ENCODE assay signal across 7 cellular contexts in genomic region chr19:947707-948533, GRCh38. TPM values are rescaled to one million over a fixed set of nuclear protein-coding genes. Genes with fewer than 3 reads are reported as not detected.
A peak's percentile ranks its signal among the peaks of the same experiment; 100 is the strongest.
DNase-seq lines count a peak whose midpoint lies in the region; ATAC-seq, FAIRE-seq and TF ChIP-seq lines count a peak whose summit lies in the region.

No MANE protein-coding gene starts in this region.

- TF ChIP-seq CTCF in GM12878 (IDR thresholded peaks at IDR 0.05 in 2 of 3, conservative IDR thresholded peaks at IDR 0.05 in 1 of 3; ENCODE audit: control insufficient read depth in 2 of 3, extremely low read depth in 1 of 3, insufficient read depth in 1 of 3, low read depth in 3 of 3, low read length in 3 of 3) (no peak), tibial nerve (IDR thresholded peaks at IDR 0.05) (no peak)

- no peaks in the 10 kb centered on the region for H3K27me3 ChIP-seq in GM12878 (replicated peaks in 1 of 2; ENCODE audit: control insufficient read depth in 2 of 2, insufficient read depth in 2 of 2, low read length in 1 of 2)
- no peaks in the 10 kb centered on the region for H3K27me3 ChIP-seq in tibial nerve

- RAD21 ChIA-PET in GM12878 (lab: Charles Lee; ENCODE audit: unreplicated experiment), result interaction anchor here (0.9 to 1.9 kb wide), 8 partner anchors 14 to 91 kb away, joined by 3 to 9 read pairs (median 6); partner anchors contain the start of genes ABCA7 and WDR18

- peaks cover 47% of the 10 kb centered on the region for H3K79me2 ChIP-seq in GM12878 (ENCODE audit: control insufficient read depth, insufficient read depth, low read length)

- H3K4me2 ChIP-seq in GM12878 (ENCODE audit: control insufficient read depth, insufficient read depth), result peak overlapping the region; percentile 99

- 0 out of 2 replicates have a peak, but pooled peaks have one; percentile 17 for TF ChIP-seq RAD21 in GM12878 (IDR thresholded peaks at IDR 0.05; ENCODE audit: insufficient read depth, low read depth, low read length)

- DNase-seq in GM12878 (ENCODE audit: low read depth, low spot score), result peak; percentile 92
- peak; percentile 37 to 43 for DNase-seq in tibial nerve (ENCODE audit: low spot score in 2 of 2)
- DNase-seq in NCI-H2081 (lab: John Stamatoyannopoulos, UW), result no peak
- DNase-seq in HPDE6-E6E7 (ENCODE audit: extremely low spot score), result no peak
- no peak for DNase-seq in OCI-M2 (lab: John Stamatoyannopoulos, UW; ENCODE audit: unreplicated experiment)

- no peak overlapping the region for H2AFZ ChIP-seq in GM12878 (ENCODE audit: control insufficient read depth, low read depth, low read length)

- H3K4me3 ChIP-seq in GM12878, result peak overlapping the region; percentile 54; the same call in 1 of the 2 replicates
- H3K4me3 ChIP-seq in tibial nerve, result no peak overlapping the region

- H3K27ac ChIP-seq in GM12878 (ENCODE audit: control insufficient read depth, insufficient read depth), result peak overlapping the region; percentile 99
- H3K27ac ChIP-seq in tibial nerve, result peak overlapping the region in 1 of 4 donors; percentile 8

- H3K9me3 ChIP-seq in GM12878 (replicated peaks; ENCODE audit: control insufficient read depth, insufficient read depth, low read length), result no peaks in the 10 kb centered on the region
- no peaks in the 10 kb centered on the region for H3K9me3 ChIP-seq in tibial nerve

- H3K4me1 ChIP-seq in GM12878 (ENCODE audit: control insufficient read depth, insufficient read depth, low read length) (peaks cover 55% of the 10 kb centered on the region), tibial nerve (peaks cover 0 to 21% (median 10%) of the 10 kb centered on the region in 4 donors)

- no peaks in the 10 kb centered on the region for H4K20me1 ChIP-seq in GM12878 (ENCODE audit: control insufficient read depth, insufficient read depth)

- POLR2A ChIA-PET in GM12878 (lab: Charles Lee), result interaction anchor here (0.6 to 1.8 kb wide), 7 partner anchors 15 to 129 kb away, joined by 3 to 7 read pairs (median 4); partner anchors contain the start of gene WDR18

- intact Hi-C loops in GM12878 (cut with micrococcal nuclease; ENCODE audit: unreplicated experiment), result loop anchor here (1.0 kb wide), 1 partner anchor 23 kb away; no protein-coding TSS in a partner anchor

- peaks cover under 1 to 9% of the 10 kb centered on the region in 2 experiments; a peak in 3 of 4 replicates for H3K36me3 ChIP-seq in GM12878 (ENCODE audit: control insufficient read depth in 2 of 2, insufficient read depth in 2 of 2, low read length in 1 of 2)
- H3K36me3 ChIP-seq in tibial nerve, result no peaks in the 10 kb centered on the region

- TF ChIP-seq EP300 in GM12878 (IDR thresholded peaks at IDR 0.05; ENCODE audit: borderline replicate concordance in 1 of 2, control insufficient read depth in 1 of 2, low read depth in 2 of 2, low read length in 2 of 2) (peak; percentile 87 to 93), tibial nerve (IDR thresholded peaks at IDR 0.05) (peak; percentile 59 to 64)

- TSS peak; percentile 24 for BruUV-seq in GM12878 (replicated peaks; lab: Mats Ljungman, UMichigan)

- in situ Hi-C loops in GM12878 (cut with MboI), result no loop called here

- SMC1A ChIA-PET in GM12878 (lab: Charles Lee; ENCODE audit: uncharacterized antibody, unreplicated experiment), result interaction anchor here (0.8 to 2.7 kb wide), 4 partner anchors 25 to 36 kb away, joined by 4 to 13 read pairs (median 5); partner anchors contain the start of gene WDR18

- peak overlapping the region; percentile 88 for H3K9ac ChIP-seq in GM12878 (ENCODE audit: control insufficient read depth, insufficient read depth, low read length)

- FAIRE-seq in GM12878 (lab: Jason Lieb, UNC), result peak; percentile 91

- WGBS in GM12878 (ENCODE audit: insufficient coverage, insufficient replicate concordance, low lambda C conversion rate, missing lambda C conversion rate), result under 1% methylated on average over 46 of the region's 46 CpGs
- 71 to 77% methylated on average over 25 to 46 of the region's 46 CpGs for WGBS in tibial nerve, 2 donors

- ATAC-seq in GM19395 (IDR thresholded peaks at IDR 0.05; ENCODE audit: unreplicated experiment) (peak; percentile 62), HG03135 (IDR thresholded peaks at IDR 0.05; ENCODE audit: unreplicated experiment) (peak; percentile 65), GM12878 (peak; percentile 83)

- TF ChIP-seq POLR2A in GM12878 (IDR thresholded peaks at IDR 0.05; ENCODE audit: low read depth, low read length), result 0 out of 2 replicates have a peak, but pooled peaks have one; percentile 31
- peak in 1 of 2 donors; percentile 10 for TF ChIP-seq POLR2A in tibial nerve (IDR thresholded peaks at IDR 0.05)

- CTCF ChIA-PET in GM12878 (lab: Yijun Ruan, JAX), result interaction anchor here (0.7 to 3.0 kb wide), 6 partner anchors 19 to 296 kb away, joined by 3 to 18 read pairs (median 4); partner anchors contain the start of gene WDR18

RNA-seq across cellular contexts. Expression of gene ARID3A, which starts 22.1 kb away (rescaled TPM):
- total RNA-seq in GM12878 (2013; cell fraction: nucleolus; rRNA removed), result 148 and 152 TPM in 2 replicates
- total RNA-seq in GM12878 (2014; rRNA removed), result 30.2 and 34.2 TPM in 2 replicates
- total RNA-seq in GM12878 (2014; rRNA removed; fragmentation: Illumina TruSeq; extraction: Trizol), result 18.3 and 23.6 TPM in 2 replicates
- total RNA-seq in GM12878 (2021), result 68.3 and 70.0 TPM in 2 replicates
- 10.8 TPM for polyA plus RNA-seq in GM12878 (2011; ENCODE audit: low read depth)
- polyA plus RNA-seq in GM12878 (2011; rRNA removed), result 6.5 and 17.1 TPM in 2 replicates
- polyA plus RNA-seq in GM12878 (2011; cell fraction: cytosol; rRNA removed), result 22.9 and 33.7 TPM in 2 replicates
- 52.3 and 76.3 TPM in 2 replicates for polyA plus RNA-seq in GM12878 (2011; cell fraction: nucleus; rRNA removed)
- polyA plus RNA-seq in GM12878 (2012), result 33.7 and 35.9 TPM in 2 replicates
- 5.7 and 16.3 TPM in 2 replicates for polyA plus RNA-seq in GM12878 (2014; fragmentation: Illumina TruSeq; extraction: Trizol)
- 1 to 10 TPM in 1 of 2 experiments, under 1 TPM in 1; 0.76 to 1.6 TPM for polyA plus RNA-seq in GM12878 (2014; fragmentation: Nextera tagmentation; extraction: Ambion mirVana)
- polyA plus RNA-seq in GM12878 (2014; rRNA removed), result 37.0 and 45.1 TPM in 2 replicates
- polyA plus RNA-seq in GM12878 (2016; fragmentation: Nextera tagmentation; extraction: Ambion mirVana), result 1 to 10 TPM; 8.9 to 9.6 TPM
- 42.1 and 69.0 TPM in 2 replicates for polyA minus RNA-seq in GM12878 (2011; rRNA and poly(A)+ RNA removed)
- 48.9 and 50.8 TPM in 2 replicates for polyA minus RNA-seq in GM12878 (2011; cell fraction: cytosol; rRNA and poly(A)+ RNA removed)
- 33.1 and 53.2 TPM in 2 replicates for polyA minus RNA-seq in GM12878 (2011; cell fraction: nucleus; rRNA and poly(A)+ RNA removed)
- total RNA-seq in tibial nerve, result 10 to 100 TPM in 3 of 4 donors, 1 to 10 TPM in 1; 8.1 to 15.3 (median 12.5) TPM

RNA-seq across cellular contexts. Expression of gene KISS1R, which starts 30.8 kb away (rescaled TPM):
- total RNA-seq in GM12878 (2013; cell fraction: nucleolus; rRNA removed), result 16.9 and 18.1 TPM in 2 replicates
- 0.60 and 2.7 TPM in 2 replicates for total RNA-seq in GM12878 (2014; rRNA removed)
- not detected in 2 replicates for total RNA-seq in GM12878 (2014; rRNA removed; fragmentation: Illumina TruSeq; extraction: Trizol)
- total RNA-seq in GM12878 (2021), result 1.8 TPM in 2 replicates
- polyA plus RNA-seq in GM12878 (2011; ENCODE audit: low read depth), result 0.30 TPM
- 1.6 and 2.8 TPM in 2 replicates for polyA plus RNA-seq in GM12878 (2011; rRNA removed)
- polyA plus RNA-seq in GM12878 (2011; cell fraction: cytosol; rRNA removed), result 2.7 and 4.7 TPM in 2 replicates
- 19.3 and 20.1 TPM in 2 replicates for polyA plus RNA-seq in GM12878 (2011; cell fraction: nucleus; rRNA removed)
- 1.9 and 2.3 TPM in 2 replicates for polyA plus RNA-seq in GM12878 (2012)
- not detected in 2 replicates for polyA plus RNA-seq in GM12878 (2014; fragmentation: Illumina TruSeq; extraction: Trizol)
- polyA plus RNA-seq in GM12878 (2014; fragmentation: Nextera tagmentation; extraction: Ambion mirVana), result under 1 TPM in 1 of 2 experiments, not detected in 1; 0.13 TPM
- 0.83 and 2.1 TPM in 2 replicates for polyA plus RNA-seq in GM12878 (2014; rRNA removed)
- polyA plus RNA-seq in GM12878 (2016; fragmentation: Nextera tagmentation; extraction: Ambion mirVana), result 1 to 10 TPM in 1 of 2 experiments, under 1 TPM in 1; 0.14 to 1.4 TPM
- 0.29 and 1.3 TPM in 2 replicates for polyA minus RNA-seq in GM12878 (2011; rRNA and poly(A)+ RNA removed)
- 1.9 and 2.8 TPM in 2 replicates for polyA minus RNA-seq in GM12878 (2011; cell fraction: cytosol; rRNA and poly(A)+ RNA removed)
- 1.7 and 3.2 TPM in 2 replicates for polyA minus RNA-seq in GM12878 (2011; cell fraction: nucleus; rRNA and poly(A)+ RNA removed)
- total RNA-seq in tibial nerve, result not detected

RNA-seq across cellular contexts. Expression of gene R3HDM4, which starts 34.9 kb away (rescaled TPM):
- 17.9 and 20.1 TPM in 2 replicates for total RNA-seq in GM12878 (2013; cell fraction: nucleolus; rRNA removed)
- total RNA-seq in GM12878 (2014; rRNA removed), result 24.3 and 28.1 TPM in 2 replicates
- total RNA-seq in GM12878 (2014; rRNA removed; fragmentation: Illumina TruSeq; extraction: Trizol), result 18.2 and 19.6 TPM in 2 replicates
- 51.6 and 54.5 TPM in 2 replicates for total RNA-seq in GM12878 (2021)
- 14.1 TPM for polyA plus RNA-seq in GM12878 (2011; ENCODE audit: low read depth)
- polyA plus RNA-seq in GM12878 (2011; rRNA removed), result 12.1 and 26.1 TPM in 2 replicates
- 43.8 and 54.5 TPM in 2 replicates for polyA plus RNA-seq in GM12878 (2011; cell fraction: cytosol; rRNA removed)
- 41.0 and 44.6 TPM in 2 replicates for polyA plus RNA-seq in GM12878 (2011; cell fraction: nucleus; rRNA removed)
- polyA plus RNA-seq in GM12878 (2012), result 39.6 and 50.1 TPM in 2 replicates
- 16.4 and 27.2 TPM in 2 replicates for polyA plus RNA-seq in GM12878 (2014; fragmentation: Illumina TruSeq; extraction: Trizol)
- 1 to 10 TPM; 1.3 to 4.2 TPM for polyA plus RNA-seq in GM12878 (2014; fragmentation: Nextera tagmentation; extraction: Ambion mirVana)
- 65.8 and 78.8 TPM in 2 replicates for polyA plus RNA-seq in GM12878 (2014; rRNA removed)
- 10 to 100 TPM; 36.0 to 44.0 TPM for polyA plus RNA-seq in GM12878 (2016; fragmentation: Nextera tagmentation; extraction: Ambion mirVana)
- 8.9 and 20.7 TPM in 2 replicates for polyA minus RNA-seq in GM12878 (2011; rRNA and poly(A)+ RNA removed)
- 11.9 and 12.1 TPM in 2 replicates for polyA minus RNA-seq in GM12878 (2011; cell fraction: cytosol; rRNA and poly(A)+ RNA removed)
- polyA minus RNA-seq in GM12878 (2011; cell fraction: nucleus; rRNA and poly(A)+ RNA removed), result 4.8 and 6.7 TPM in 2 replicates
- total RNA-seq in tibial nerve, result 10 to 100 TPM; 30.2 to 47.7 (median 37.6) TPM

RNA-seq across cellular contexts. Expression of gene WDR18, which starts 36.2 kb away (rescaled TPM):
- total RNA-seq in GM12878 (2013; cell fraction: nucleolus; rRNA removed), result 32.4 and 34.2 TPM in 2 replicates
- total RNA-seq in GM12878 (2014; rRNA removed) (85.0 and 97.5 TPM in 2 replicates), GM12878 (2014; rRNA removed; fragmentation: Illumina TruSeq; extraction: Trizol) (13.6 and 16.5 TPM in 2 replicates), GM12878 (2021) (92.1 and 97.3 TPM in 2 replicates), tibial nerve (10 to 100 TPM; 23.3 to 90.6 (median 52.8) TPM)
- polyA plus RNA-seq in GM12878 (2011; ENCODE audit: low read depth), result 15.8 TPM
- polyA plus RNA-seq in GM12878 (2011; rRNA removed) (7.5 and 27.3 TPM in 2 replicates), GM12878 (2014; fragmentation: Illumina TruSeq; extraction: Trizol) (4.5 and 8.8 TPM in 2 replicates), GM12878 (2014; fragmentation: Nextera tagmentation; extraction: Ambion mirVana) (1 to 10 TPM; 3.0 to 3.3 TPM), GM12878 (2014; rRNA removed) (106 and 131 TPM in 2 replicates), GM12878 (2016; fragmentation: Nextera tagmentation; extraction: Ambion mirVana) (100 to 1,000 TPM; 192 to 206 TPM)
- 48.8 and 85.0 TPM in 2 replicates for polyA plus RNA-seq in GM12878 (2011; cell fraction: cytosol; rRNA removed)
- polyA plus RNA-seq in GM12878 (2011; cell fraction: nucleus; rRNA removed), result 165 and 192 TPM in 2 replicates
- 49.6 and 54.3 TPM in 2 replicates for polyA plus RNA-seq in GM12878 (2012)
- 22.5 and 45.0 TPM in 2 replicates for polyA minus RNA-seq in GM12878 (2011; rRNA and poly(A)+ RNA removed)
- 36.3 and 42.0 TPM in 2 replicates for polyA minus RNA-seq in GM12878 (2011; cell fraction: cytosol; rRNA and poly(A)+ RNA removed)
- 27.1 and 39.9 TPM in 2 replicates for polyA minus RNA-seq in GM12878 (2011; cell fraction: nucleus; rRNA and poly(A)+ RNA removed)

RNA-seq across cellular contexts. Expression of gene GRIN3B, which starts 52.3 kb away (rescaled TPM):
- 0.15 and 0.17 TPM in 2 replicates for total RNA-seq in GM12878 (2013; cell fraction: nucleolus; rRNA removed)
- total RNA-seq in GM12878 (2014; rRNA removed) (not detected in 2 replicates), GM12878 (2014; rRNA removed; fragmentation: Illumina TruSeq; extraction: Trizol) (not detected in 2 replicates), GM12878 (2021) (0.15 TPM in 1 of 2 replicates, not detected in the other), tibial nerve (1 to 10 TPM in 1 of 4 donors, not detected in 3; 2.4 TPM)
- polyA plus RNA-seq in GM12878 (2011; ENCODE audit: low read depth), result not detected
- polyA plus RNA-seq in GM12878 (2011; rRNA removed) (not detected in 2 replicates), GM12878 (2014; fragmentation: Illumina TruSeq; extraction: Trizol) (not detected in 2 replicates), GM12878 (2014; fragmentation: Nextera tagmentation; extraction: Ambion mirVana) (not detected), GM12878 (2014; rRNA removed) (not detected in 2 replicates), GM12878 (2016; fragmentation: Nextera tagmentation; extraction: Ambion mirVana) (not detected)
- 0.20 TPM in 1 of 2 replicates, not detected in the other for polyA plus RNA-seq in GM12878 (2011; cell fraction: cytosol; rRNA removed)
- 0.04 and 0.10 TPM in 2 replicates for polyA plus RNA-seq in GM12878 (2011; cell fraction: nucleus; rRNA removed)
- 0.11 and 0.26 TPM in 2 replicates for polyA plus RNA-seq in GM12878 (2012)
- polyA minus RNA-seq in GM12878 (2011; rRNA and poly(A)+ RNA removed), result not detected in 2 replicates
- not detected in 2 replicates for polyA minus RNA-seq in GM12878 (2011; cell fraction: cytosol; rRNA and poly(A)+ RNA removed)
- polyA minus RNA-seq in GM12878 (2011; cell fraction: nucleus; rRNA and poly(A)+ RNA removed), result not detected in 2 replicates

Comparison
In these comparisons a context has a peak if more than half of its experiments do, and no peak if none do; other contexts are left out.
1. DNase-seq: peak in GM12878 (single experiment) and tibial nerve (2 of 2); none in NCI-H2081 (0 of 2), HPDE6-E6E7 (single experiment) and OCI-M2 (single experiment).
2. Peak in every context shown above with its lines, with median percentiles within 50 percentile points of each other: ATAC-seq.